1 cellular context compared by ENCODE assay signal in the genomic region with DNA sequence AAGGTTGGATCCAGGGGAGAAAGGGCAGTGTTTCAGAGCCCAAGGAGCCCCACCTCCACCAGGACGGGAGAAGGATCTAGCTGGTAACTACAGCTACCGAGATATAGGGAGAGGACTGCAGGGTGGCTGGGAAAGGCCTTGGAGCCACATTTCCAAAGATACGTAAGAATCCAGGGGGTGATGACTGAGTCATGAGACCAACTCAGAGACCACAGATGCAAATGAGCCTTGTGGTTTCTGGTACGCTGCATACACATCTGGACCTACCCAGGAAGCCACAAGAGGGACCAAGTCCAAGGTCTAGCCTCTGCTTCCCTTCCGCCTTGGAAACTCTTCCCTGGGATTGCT.
TF ChIP-seq lines count a peak whose summit lies in the region.

No MANE protein-coding gene starts in this region.

TF ChIP-seq in K562, 482 proteins besides CTCF, POLR2A, EP300 and RAD21 (continued from another document):
- TF ChIP-seq GTF2F1 (IDR thresholded peaks at IDR 0.05; ENCODE audit: low read depth, low read length) (no peak), ZC3H4 (CRISPR knock-in tag; IDR thresholded peaks at IDR 0.05; ENCODE audit: borderline replicate concordance) (no peak), ZNF174 (CRISPR knock-in tag; IDR thresholded peaks at IDR 0.05) (no peak), FOSL1 (tag; conservative IDR thresholded peaks at IDR 0.05) (peak; percentile 90), ZNF778 (CRISPR knock-in tag; IDR thresholded peaks at IDR 0.05) (no peak), POLR2B (IDR thresholded peaks at IDR 0.05; ENCODE audit: low read depth, partially characterized antibody) (no peak), FOXA1 (IDR thresholded peaks at IDR 0.05; ENCODE audit: borderline replicate concordance) (no peak), SREBF1 (IDR thresholded peaks at IDR 0.05; ENCODE audit: borderline replicate concordance, low read depth, low read length) (no peak), BRD9 (IDR thresholded peaks at IDR 0.05; ENCODE audit: low read depth, partially characterized antibody) (no peak), MTF1 (CRISPR knock-in tag; IDR thresholded peaks at IDR 0.05; ENCODE audit: borderline replicate concordance) (no peak), CHD2 (IDR thresholded peaks at IDR 0.05; ENCODE audit: low read depth, low read length) (no peak), ZBTB40 (IDR thresholded peaks at IDR 0.05) (0 out of 2 replicates have a peak, but pooled peaks have one; percentile 35), ZBTB40 (CRISPR knock-in tag; IDR thresholded peaks at IDR 0.05) (no peak)
- TF ChIP-seq, protein P1, sequence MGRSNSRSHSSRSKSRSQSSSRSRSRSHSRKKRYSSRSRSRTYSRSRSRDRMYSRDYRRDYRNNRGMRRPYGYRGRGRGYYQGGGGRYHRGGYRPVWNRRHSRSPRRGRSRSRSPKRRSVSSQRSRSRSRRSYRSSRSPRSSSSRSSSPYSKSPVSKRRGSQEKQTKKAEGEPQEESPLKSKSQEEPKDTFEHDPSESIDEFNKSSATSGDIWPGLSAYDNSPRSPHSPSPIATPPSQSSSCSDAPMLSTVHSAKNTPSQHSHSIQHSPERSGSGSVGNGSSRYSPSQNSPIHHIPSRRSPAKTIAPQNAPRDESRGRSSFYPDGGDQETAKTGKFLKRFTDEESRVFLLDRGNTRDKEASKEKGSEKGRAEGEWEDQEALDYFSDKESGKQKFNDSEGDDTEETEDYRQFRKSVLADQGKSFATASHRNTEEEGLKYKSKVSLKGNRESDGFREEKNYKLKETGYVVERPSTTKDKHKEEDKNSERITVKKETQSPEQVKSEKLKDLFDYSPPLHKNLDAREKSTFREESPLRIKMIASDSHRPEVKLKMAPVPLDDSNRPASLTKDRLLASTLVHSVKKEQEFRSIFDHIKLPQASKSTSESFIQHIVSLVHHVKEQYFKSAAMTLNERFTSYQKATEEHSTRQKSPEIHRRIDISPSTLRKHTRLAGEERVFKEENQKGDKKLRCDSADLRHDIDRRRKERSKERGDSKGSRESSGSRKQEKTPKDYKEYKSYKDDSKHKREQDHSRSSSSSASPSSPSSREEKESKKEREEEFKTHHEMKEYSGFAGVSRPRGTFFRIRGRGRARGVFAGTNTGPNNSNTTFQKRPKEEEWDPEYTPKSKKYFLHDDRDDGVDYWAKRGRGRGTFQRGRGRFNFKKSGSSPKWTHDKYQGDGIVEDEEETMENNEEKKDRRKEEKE (IDR thresholded peaks at IDR 0.05; ENCODE audit: borderline replicate concordance in 1 of 2, control insufficient read depth in 1 of 2, low read depth in 2 of 2, low read length in 1 of 2): no peak
- TF ChIP-seq, protein P2, sequence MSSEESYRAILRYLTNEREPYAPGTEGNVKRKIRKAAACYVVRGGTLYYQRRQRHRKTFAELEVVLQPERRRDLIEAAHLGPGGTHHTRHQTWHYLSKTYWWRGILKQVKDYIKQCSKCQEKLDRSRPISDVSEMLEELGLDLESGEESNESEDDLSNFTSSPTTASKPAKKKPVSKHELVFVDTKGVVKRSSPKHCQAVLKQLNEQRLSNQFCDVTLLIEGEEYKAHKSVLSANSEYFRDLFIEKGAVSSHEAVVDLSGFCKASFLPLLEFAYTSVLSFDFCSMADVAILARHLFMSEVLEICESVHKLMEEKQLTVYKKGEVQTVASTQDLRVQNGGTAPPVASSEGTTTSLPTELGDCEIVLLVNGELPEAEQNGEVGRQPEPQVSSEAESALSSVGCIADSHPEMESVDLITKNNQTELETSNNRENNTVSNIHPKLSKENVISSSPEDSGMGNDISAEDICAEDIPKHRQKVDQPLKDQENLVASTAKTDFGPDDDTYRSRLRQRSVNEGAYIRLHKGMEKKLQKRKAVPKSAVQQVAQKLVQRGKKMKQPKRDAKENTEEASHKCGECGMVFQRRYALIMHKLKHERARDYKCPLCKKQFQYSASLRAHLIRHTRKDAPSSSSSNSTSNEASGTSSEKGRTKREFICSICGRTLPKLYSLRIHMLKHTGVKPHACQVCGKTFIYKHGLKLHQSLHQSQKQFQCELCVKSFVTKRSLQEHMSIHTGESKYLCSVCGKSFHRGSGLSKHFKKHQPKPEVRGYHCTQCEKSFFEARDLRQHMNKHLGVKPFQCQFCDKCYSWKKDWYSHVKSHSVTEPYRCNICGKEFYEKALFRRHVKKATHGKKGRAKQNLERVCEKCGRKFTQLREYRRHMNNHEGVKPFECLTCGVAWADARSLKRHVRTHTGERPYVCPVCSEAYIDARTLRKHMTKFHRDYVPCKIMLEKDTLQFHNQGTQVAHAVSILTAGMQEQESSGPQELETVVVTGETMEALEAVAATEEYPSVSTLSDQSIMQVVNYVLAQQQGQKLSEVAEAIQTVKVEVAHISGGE (CRISPR knock-in tag; IDR thresholded peaks at IDR 0.05): peak in 1 of 3 experiments; percentile 54; a peak in 1 of 6 replicates
- TF ChIP-seq, protein P3, sequence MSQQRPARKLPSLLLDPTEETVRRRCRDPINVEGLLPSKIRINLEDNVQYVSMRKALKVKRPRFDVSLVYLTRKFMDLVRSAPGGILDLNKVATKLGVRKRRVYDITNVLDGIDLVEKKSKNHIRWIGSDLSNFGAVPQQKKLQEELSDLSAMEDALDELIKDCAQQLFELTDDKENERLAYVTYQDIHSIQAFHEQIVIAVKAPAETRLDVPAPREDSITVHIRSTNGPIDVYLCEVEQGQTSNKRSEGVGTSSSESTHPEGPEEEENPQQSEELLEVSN (IDR thresholded peaks at IDR 0.05; ENCODE audit: borderline replicate concordance in 1 of 2, extremely low read depth in 1 of 2, insufficient read depth in 1 of 2, insufficient read length in 1 of 2, low read depth in 1 of 2, low read length in 1 of 2, poor library complexity in 1 of 2, severe bottlenecking in 1 of 2): no peak
